In the genomic region with DNA sequence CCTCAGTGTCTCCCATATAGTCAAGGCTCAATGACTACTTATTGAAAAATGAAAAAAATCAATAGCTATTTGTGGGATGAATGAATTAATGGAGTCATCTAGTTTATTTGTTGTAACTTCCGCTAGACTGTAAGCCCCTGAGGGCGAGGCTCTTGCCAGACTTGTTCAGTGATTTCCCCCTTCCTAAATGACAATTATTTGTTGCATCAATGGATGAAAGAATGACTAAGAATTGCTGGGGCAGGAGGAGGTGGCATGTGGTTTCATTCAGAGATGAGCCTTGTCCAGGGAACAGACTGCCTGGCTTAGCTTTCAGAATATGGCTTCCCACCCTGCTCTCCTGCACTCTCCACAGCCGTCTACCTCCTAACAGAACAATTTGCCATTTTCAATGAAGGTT, we compare ENCODE assay signal across 1 cellular context.
TF ChIP-seq lines count a peak whose summit lies in the region.

No MANE protein-coding gene starts in this region.

TF ChIP-seq in GM23338, 12 proteins besides CTCF, POLR2A, EP300 and RAD21:
- no peak for TF ChIP-seq POLR2AphosphoS5 (IDR thresholded peaks at IDR 0.05; ENCODE audit: low read depth)
- TF ChIP-seq, protein P1, sequence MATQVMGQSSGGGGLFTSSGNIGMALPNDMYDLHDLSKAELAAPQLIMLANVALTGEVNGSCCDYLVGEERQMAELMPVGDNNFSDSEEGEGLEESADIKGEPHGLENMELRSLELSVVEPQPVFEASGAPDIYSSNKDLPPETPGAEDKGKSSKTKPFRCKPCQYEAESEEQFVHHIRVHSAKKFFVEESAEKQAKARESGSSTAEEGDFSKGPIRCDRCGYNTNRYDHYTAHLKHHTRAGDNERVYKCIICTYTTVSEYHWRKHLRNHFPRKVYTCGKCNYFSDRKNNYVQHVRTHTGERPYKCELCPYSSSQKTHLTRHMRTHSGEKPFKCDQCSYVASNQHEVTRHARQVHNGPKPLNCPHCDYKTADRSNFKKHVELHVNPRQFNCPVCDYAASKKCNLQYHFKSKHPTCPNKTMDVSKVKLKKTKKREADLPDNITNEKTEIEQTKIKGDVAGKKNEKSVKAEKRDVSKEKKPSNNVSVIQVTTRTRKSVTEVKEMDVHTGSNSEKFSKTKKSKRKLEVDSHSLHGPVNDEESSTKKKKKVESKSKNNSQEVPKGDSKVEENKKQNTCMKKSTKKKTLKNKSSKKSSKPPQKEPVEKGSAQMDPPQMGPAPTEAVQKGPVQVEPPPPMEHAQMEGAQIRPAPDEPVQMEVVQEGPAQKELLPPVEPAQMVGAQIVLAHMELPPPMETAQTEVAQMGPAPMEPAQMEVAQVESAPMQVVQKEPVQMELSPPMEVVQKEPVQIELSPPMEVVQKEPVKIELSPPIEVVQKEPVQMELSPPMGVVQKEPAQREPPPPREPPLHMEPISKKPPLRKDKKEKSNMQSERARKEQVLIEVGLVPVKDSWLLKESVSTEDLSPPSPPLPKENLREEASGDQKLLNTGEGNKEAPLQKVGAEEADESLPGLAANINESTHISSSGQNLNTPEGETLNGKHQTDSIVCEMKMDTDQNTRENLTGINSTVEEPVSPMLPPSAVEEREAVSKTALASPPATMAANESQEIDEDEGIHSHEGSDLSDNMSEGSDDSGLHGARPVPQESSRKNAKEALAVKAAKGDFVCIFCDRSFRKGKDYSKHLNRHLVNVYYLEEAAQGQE (IDR thresholded peaks at IDR 0.05; ENCODE audit: unreplicated experiment), result no peak
- TF ChIP-seq JUNB (IDR thresholded peaks at IDR 0.05; ENCODE audit: unreplicated experiment), result no peak
- no peak for TF ChIP-seq ZNF331 (CRISPR knock-in tag; IDR thresholded peaks at IDR 0.05; ENCODE audit: low read depth)
- TF ChIP-seq EZH2phosphoT487 (IDR thresholded peaks at IDR 0.05; ENCODE audit: unreplicated experiment), result no peak
- TF ChIP-seq CREB1 (CRISPR knock-in tag; IDR thresholded peaks at IDR 0.05; ENCODE audit: low read depth), result no peak
- TF ChIP-seq, protein P2, sequence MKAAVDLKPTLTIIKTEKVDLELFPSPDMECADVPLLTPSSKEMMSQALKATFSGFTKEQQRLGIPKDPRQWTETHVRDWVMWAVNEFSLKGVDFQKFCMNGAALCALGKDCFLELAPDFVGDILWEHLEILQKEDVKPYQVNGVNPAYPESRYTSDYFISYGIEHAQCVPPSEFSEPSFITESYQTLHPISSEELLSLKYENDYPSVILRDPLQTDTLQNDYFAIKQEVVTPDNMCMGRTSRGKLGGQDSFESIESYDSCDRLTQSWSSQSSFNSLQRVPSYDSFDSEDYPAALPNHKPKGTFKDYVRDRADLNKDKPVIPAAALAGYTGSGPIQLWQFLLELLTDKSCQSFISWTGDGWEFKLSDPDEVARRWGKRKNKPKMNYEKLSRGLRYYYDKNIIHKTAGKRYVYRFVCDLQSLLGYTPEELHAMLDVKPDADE (IDR thresholded peaks at IDR 0.05), result no peak
- TF ChIP-seq NANOG (IDR thresholded peaks at IDR 0.05; ENCODE audit: borderline replicate concordance), result no peak
- TF ChIP-seq ZNF114 (CRISPR knock-in tag; IDR thresholded peaks at IDR 0.05), result no peak
- TF ChIP-seq, protein P3, sequence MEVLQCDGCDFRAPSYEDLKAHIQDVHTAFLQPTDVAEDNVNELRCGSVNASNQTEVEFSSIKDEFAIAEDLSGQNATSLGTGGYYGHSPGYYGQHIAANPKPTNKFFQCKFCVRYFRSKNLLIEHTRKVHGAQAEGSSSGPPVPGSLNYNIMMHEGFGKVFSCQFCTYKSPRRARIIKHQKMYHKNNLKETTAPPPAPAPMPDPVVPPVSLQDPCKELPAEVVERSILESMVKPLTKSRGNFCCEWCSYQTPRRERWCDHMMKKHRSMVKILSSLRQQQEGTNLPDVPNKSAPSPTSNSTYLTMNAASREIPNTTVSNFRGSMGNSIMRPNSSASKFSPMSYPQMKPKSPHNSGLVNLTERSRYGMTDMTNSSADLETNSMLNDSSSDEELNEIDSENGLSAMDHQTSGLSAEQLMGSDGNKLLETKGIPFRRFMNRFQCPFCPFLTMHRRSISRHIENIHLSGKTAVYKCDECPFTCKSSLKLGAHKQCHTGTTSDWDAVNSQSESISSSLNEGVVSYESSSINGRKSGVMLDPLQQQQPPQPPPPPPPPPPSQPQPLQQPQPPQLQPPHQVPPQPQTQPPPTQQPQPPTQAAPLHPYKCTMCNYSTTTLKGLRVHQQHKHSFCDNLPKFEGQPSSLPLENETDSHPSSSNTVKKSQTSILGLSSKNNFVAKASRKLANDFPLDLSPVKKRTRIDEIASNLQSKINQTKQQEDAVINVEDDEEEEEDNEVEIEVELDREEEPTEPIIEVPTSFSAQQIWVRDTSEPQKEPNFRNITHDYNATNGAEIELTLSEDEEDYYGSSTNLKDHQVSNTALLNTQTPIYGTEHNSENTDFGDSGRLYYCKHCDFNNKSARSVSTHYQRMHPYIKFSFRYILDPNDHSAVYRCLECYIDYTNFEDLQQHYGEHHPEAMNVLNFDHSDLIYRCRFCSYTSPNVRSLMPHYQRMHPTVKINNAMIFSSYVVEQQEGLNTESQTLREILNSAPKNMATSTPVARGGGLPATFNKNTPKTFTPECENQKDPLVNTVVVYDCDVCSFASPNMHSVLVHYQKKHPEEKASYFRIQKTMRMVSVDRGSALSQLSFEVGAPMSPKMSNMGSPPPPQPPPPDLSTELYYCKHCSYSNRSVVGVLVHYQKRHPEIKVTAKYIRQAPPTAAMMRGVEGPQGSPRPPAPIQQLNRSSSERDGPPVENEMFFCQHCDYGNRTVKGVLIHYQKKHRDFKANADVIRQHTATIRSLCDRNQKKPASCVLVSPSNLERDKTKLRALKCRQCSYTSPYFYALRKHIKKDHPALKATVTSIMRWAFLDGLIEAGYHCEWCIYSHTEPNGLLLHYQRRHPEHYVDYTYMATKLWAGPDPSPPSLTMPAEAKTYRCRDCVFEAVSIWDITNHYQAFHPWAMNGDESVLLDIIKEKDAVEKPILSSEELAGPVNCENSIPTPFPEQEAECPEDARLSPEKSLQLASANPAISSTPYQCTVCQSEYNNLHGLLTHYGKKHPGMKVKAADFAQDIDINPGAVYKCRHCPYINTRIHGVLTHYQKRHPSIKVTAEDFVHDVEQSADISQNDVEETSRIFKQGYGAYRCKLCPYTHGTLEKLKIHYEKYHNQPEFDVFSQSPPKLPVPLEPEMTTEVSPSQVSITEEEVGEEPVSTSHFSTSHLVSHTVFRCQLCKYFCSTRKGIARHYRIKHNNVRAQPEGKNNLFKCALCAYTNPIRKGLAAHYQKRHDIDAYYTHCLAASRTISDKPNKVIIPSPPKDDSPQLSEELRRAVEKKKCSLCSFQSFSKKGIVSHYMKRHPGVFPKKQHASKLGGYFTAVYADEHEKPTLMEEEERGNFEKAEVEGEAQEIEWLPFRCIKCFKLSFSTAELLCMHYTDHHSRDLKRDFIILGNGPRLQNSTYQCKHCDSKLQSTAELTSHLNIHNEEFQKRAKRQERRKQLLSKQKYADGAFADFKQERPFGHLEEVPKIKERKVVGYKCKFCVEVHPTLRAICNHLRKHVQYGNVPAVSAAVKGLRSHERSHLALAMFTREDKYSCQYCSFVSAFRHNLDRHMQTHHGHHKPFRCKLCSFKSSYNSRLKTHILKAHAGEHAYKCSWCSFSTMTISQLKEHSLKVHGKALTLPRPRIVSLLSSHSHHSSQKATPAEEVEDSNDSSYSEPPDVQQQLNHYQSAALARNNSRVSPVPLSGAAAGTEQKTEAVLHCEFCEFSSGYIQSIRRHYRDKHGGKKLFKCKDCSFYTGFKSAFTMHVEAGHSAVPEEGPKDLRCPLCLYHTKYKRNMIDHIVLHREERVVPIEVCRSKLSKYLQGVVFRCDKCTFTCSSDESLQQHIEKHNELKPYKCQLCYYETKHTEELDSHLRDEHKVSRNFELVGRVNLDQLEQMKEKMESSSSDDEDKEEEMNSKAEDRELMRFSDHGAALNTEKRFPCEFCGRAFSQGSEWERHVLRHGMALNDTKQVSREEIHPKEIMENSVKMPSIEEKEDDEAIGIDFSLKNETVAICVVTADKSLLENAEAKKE (CRISPR knock-in tag; IDR thresholded peaks at IDR 0.05), result no peak
